Comparison of ENCODE assay signal across 9 cellular contexts in genomic region chrY:7310482-7311269, GRCh38.
DNase-seq lines count a peak whose midpoint lies in the region; ATAC-seq lines count a peak whose summit lies in the region.
"Had no signal": no experiment of that assay in that cellular context is flagged by ENCODE, and none has a peak within 500 bp of the region (broad histone marks: within the 10 kb centered on the region; RNA-seq: fewer than 3 reads in every experiment).

No MANE protein-coding gene starts in this region.

- peak overlapping the region; percentile 94 for H3K27ac Mint-ChIP-seq in activated CD4-positive, alpha-beta T cell treated with anti-CD3 and anti-CD28 coated beads for 36 hours

- H3K36me3 Mint-ChIP-seq in activated CD4-positive, alpha-beta T cell treated with anti-CD3 and anti-CD28 coated beads for 36 hours (ENCODE audit: low read depth) = peaks cover 53% of the 10 kb centered on the region

- DNase-seq in SKM-1 treated with dmso at 0.1 percent for 144 hours (lab: John Stamatoyannopoulos, UW; ENCODE audit: unreplicated experiment) (peak; percentile 1), SKM-1 (lab: John Stamatoyannopoulos, UW; ENCODE audit: unreplicated experiment) (no peak), NCI-H128 (lab: John Stamatoyannopoulos, UW; ENCODE audit: unreplicated experiment) (no peak), NCI-H1105 treated with DMSO at 0.1 percent for 48 hours (lab: John Stamatoyannopoulos, UW) (no peak)
- peak; percentile 79 for DNase-seq in activated CD4-positive, alpha-beta T cell treated with anti-CD3 and anti-CD28 coated beads for 36 hours
- DNase-seq in effector memory CD4-positive, alpha-beta T cell = peak in 2 of 3 donors; percentile 27 to 48
- peak; percentile 69 for DNase-seq in stimulated activated CD8-positive, alpha-beta memory T cell treated with anti-CD3 and anti-CD28 coated beads, Interleukin-4, amount 100 ng/mL, for 48 hours
- DNase-seq: 8988T had no signal

- CTCF ChIA-PET in activated CD4-positive, alpha-beta T cell treated with anti-CD3 and anti-CD28 coated beads for 36 hours (lab: Charles Lee) = interaction anchor here (1.2 to 1.8 kb wide), 3 partner anchors 11 to 225 kb away, joined by 3 to 6 read pairs (median 4); no protein-coding TSS in a partner anchor

- H3K27me3 Mint-ChIP-seq in activated CD4-positive, alpha-beta T cell treated with anti-CD3 and anti-CD28 coated beads for 36 hours = no peaks in the 10 kb centered on the region

- H3K9me3 Mint-ChIP-seq in activated CD4-positive, alpha-beta T cell treated with anti-CD3 and anti-CD28 coated beads for 36 hours (ENCODE audit: low read depth) = no peaks in the 10 kb centered on the region

- no peaks in the 10 kb centered on the region for H3K9me3 ChIP-seq in effector memory CD4-positive, alpha-beta T cell (ENCODE audit: control insufficient read depth, low read length)

- H3K4me3 ChIP-seq in effector memory CD4-positive, alpha-beta T cell (ENCODE audit: insufficient read depth, low read depth, low read length, poor library complexity, severe bottlenecking) = no peak overlapping the region

- peak; percentile 97 for ATAC-seq in activated CD4-positive, alpha-beta T cell treated with anti-CD3 and anti-CD28 coated beads for 36 hours
- no peak for ATAC-seq in HG03159 (IDR thresholded peaks at IDR 0.05; ENCODE audit: unreplicated experiment)

- H3K4me1 ChIP-seq in effector memory CD4-positive, alpha-beta T cell (ENCODE audit: control insufficient read depth, insufficient read depth, low read length, poor library complexity, severe bottlenecking) = no peaks in the 10 kb centered on the region

- intact Hi-C loops in activated CD4-positive, alpha-beta T cell treated with anti-CD3 and anti-CD28 coated beads for 36 hours (cut with DNase I, micrococcal nuclease) = loop anchor here in 1 of 2 experiments (1.0 kb wide), 1 partner anchor 16 kb away; no protein-coding TSS in a partner anchor

- H3K4me1 Mint-ChIP-seq in activated CD4-positive, alpha-beta T cell treated with anti-CD3 and anti-CD28 coated beads for 36 hours = peaks cover 53% of the 10 kb centered on the region

- POLR2A ChIA-PET in activated CD4-positive, alpha-beta T cell treated with anti-CD3 and anti-CD28 coated beads for 36 hours (lab: Charles Lee) = no interaction called here

- no peak overlapping the region for H3K27ac ChIP-seq in effector memory CD4-positive, alpha-beta T cell (ENCODE audit: insufficient read depth, low read length, poor library complexity, severe bottlenecking)

- no peaks in the 10 kb centered on the region for H3K36me3 ChIP-seq in effector memory CD4-positive, alpha-beta T cell (ENCODE audit: control insufficient read depth, insufficient read depth, low read length)

- no peaks in the 10 kb centered on the region for H3K27me3 ChIP-seq in effector memory CD4-positive, alpha-beta T cell (replicated peaks; ENCODE audit: control insufficient read depth, insufficient read depth, low read length, poor library complexity, severe bottlenecking)

- no peak overlapping the region for H3K4me3 Mint-ChIP-seq in activated CD4-positive, alpha-beta T cell treated with anti-CD3 and anti-CD28 coated beads for 36 hours

Comparison
In these comparisons a context has a peak if more than half of its experiments do, and no peak if none do; other contexts are left out.
1. DNase-seq: peak in SKM-1 treated with dmso at 0.1 percent for 144 hours (single experiment), activated CD4-positive, alpha-beta T cell treated with anti-CD3 and anti-CD28 coated beads for 36 hours (single experiment), effector memory CD4-positive, alpha-beta T cell (2 of 3) and stimulated activated CD8-positive, alpha-beta memory T cell treated with anti-CD3 and anti-CD28 coated beads, Interleukin-4, amount 100 ng/mL, for 48 hours (single experiment); none in SKM-1 (single experiment), NCI-H128 (single experiment) and NCI-H1105 treated with DMSO at 0.1 percent for 48 hours (single experiment).